1 cellular context compared by ENCODE assay signal in genomic region chr7:111043533-111043932, GRCh38.
A peak's percentile ranks its signal among the peaks of the same experiment; 100 is the strongest.
TF ChIP-seq lines count a peak whose summit lies in the region.

No MANE protein-coding gene starts in this region.

TF ChIP-seq in GM12878, 131 proteins besides CTCF, POLR2A, EP300 and RAD21:
- TF ChIP-seq ZNF274 (IDR thresholded peaks at IDR 0.05; ENCODE audit: insufficient read depth, insufficient read length) (no peak), MTA2 (IDR thresholded peaks at IDR 0.05; ENCODE audit: low read depth) (peak; percentile 62)
